8 cellular contexts compared by ENCODE assay signal in genomic region chr3:122609798-122610559, GRCh38. TPM values are rescaled to one million over a fixed set of nuclear protein-coding genes. Genes with fewer than 3 reads are reported as not detected.
DNase-seq lines count a peak whose midpoint lies in the region; ATAC-seq and TF ChIP-seq lines count a peak whose summit lies in the region.

No MANE protein-coding gene starts in this region.

- CTCF ChIA-PET in CD8-positive, alpha-beta T cell (lab: Charles Lee): interaction anchor here (0.9 kb wide), 1 partner anchor 10 kb away, joined by 3 read pairs; no protein-coding TSS in a partner anchor
- CTCF ChIA-PET in activated CD4-positive, alpha-beta memory T cell treated with anti-CD3 and anti-CD28 coated beads for 36 hours (lab: Charles Lee): interaction anchor here (0.8 to 0.9 kb wide), 2 partner anchors 51 to 69 kb away, joined by 3 to 5 read pairs; no protein-coding TSS in a partner anchor

- TF ChIP-seq CTCF in CD8-positive, alpha-beta T cell (IDR thresholded peaks at IDR 0.05): no peak
- TF ChIP-seq CTCF in WERI-Rb-1 (IDR thresholded peaks at IDR 0.05; ENCODE audit: low read depth, low read length): no peak
- no peak for TF ChIP-seq CTCF in left ventricle myocardium inferior (IDR thresholded peaks at IDR 0.05; ENCODE audit: borderline replicate concordance)

- no peaks in the 10 kb centered on the region for H3K27me3 ChIP-seq in CD8-positive, alpha-beta T cell (ENCODE audit: insufficient read depth, low read length)
- H3K27me3 ChIP-seq in WERI-Rb-1 (ENCODE audit: insufficient read depth, low read depth, severe bottlenecking) (no peaks in the 10 kb centered on the region), left ventricle myocardium inferior (ENCODE audit: low read depth) (no peaks in the 10 kb centered on the region)

- no peaks in the 10 kb centered on the region for H3K9me3 Mint-ChIP-seq in CD8-positive, alpha-beta T cell
- H3K9me3 Mint-ChIP-seq in activated CD4-positive, alpha-beta memory T cell treated with anti-CD3 and anti-CD28 coated beads for 36 hours: peaks cover 10% of the 10 kb centered on the region

- H3K36me3 Mint-ChIP-seq in CD8-positive, alpha-beta T cell: peaks cover 65% of the 10 kb centered on the region
- peaks cover 30% of the 10 kb centered on the region for H3K36me3 Mint-ChIP-seq in activated CD4-positive, alpha-beta memory T cell treated with anti-CD3 and anti-CD28 coated beads for 36 hours

- peak overlapping the region; percentile 17 for H3K4me3 Mint-ChIP-seq in CD8-positive, alpha-beta T cell
- peak overlapping the region; percentile 17 for H3K4me3 Mint-ChIP-seq in activated CD4-positive, alpha-beta memory T cell treated with anti-CD3 and anti-CD28 coated beads for 36 hours

- no peaks in the 10 kb centered on the region for H3K27me3 Mint-ChIP-seq in CD8-positive, alpha-beta T cell (ENCODE audit: low read depth)
- no peaks in the 10 kb centered on the region for H3K27me3 Mint-ChIP-seq in activated CD4-positive, alpha-beta memory T cell treated with anti-CD3 and anti-CD28 coated beads for 36 hours

- peak; percentile 49 for ATAC-seq in CD8-positive, alpha-beta T cell
- ATAC-seq in GM19438 (IDR thresholded peaks at IDR 0.05; ENCODE audit: low read depth, unreplicated experiment) (peak; percentile 86), HG03354 (IDR thresholded peaks at IDR 0.05; ENCODE audit: poor library complexity, severe bottlenecking, unreplicated experiment) (peak; percentile 97)

- no peaks in the 10 kb centered on the region for H3K4me1 ChIP-seq in CD8-positive, alpha-beta T cell (ENCODE audit: insufficient read depth, low read length)
- no peaks in the 10 kb centered on the region for H3K4me1 ChIP-seq in left ventricle myocardium inferior

- H3K9me3 ChIP-seq in CD8-positive, alpha-beta T cell (ENCODE audit: low read length): no peaks in the 10 kb centered on the region
- H3K9me3 ChIP-seq in WERI-Rb-1 (ENCODE audit: severe bottlenecking) (no peaks in the 10 kb centered on the region), left ventricle myocardium inferior (replicated peaks) (no peaks in the 10 kb centered on the region)

- POLR2A ChIA-PET in CD8-positive, alpha-beta T cell (lab: Charles Lee): interaction anchor here (1.2 kb wide), 1 partner anchor 17 kb away, joined by 3 read pairs; no protein-coding TSS in a partner anchor
- POLR2A ChIA-PET in activated CD4-positive, alpha-beta memory T cell treated with anti-CD3 and anti-CD28 coated beads for 36 hours (lab: Charles Lee): interaction anchor here (0.8 to 1.3 kb wide), 7 partner anchors 23 to 59 kb away, joined by 3 to 9 read pairs (median 3); partner anchors contain the start of genes DTX3L, PARP15 and PARP9

- H3K27ac ChIP-seq in CD8-positive, alpha-beta T cell (ENCODE audit: low read depth, low read length): no peak overlapping the region
- H3K27ac ChIP-seq in WERI-Rb-1 (no peak overlapping the region), left ventricle myocardium inferior (replicated peaks) (no peak overlapping the region)

- H3K27ac Mint-ChIP-seq in CD8-positive, alpha-beta T cell: peak overlapping the region; percentile 74
- H3K27ac Mint-ChIP-seq in activated CD4-positive, alpha-beta memory T cell treated with anti-CD3 and anti-CD28 coated beads for 36 hours: peak overlapping the region; percentile 87

- H3K4me3 ChIP-seq in CD8-positive, alpha-beta T cell (ENCODE audit: low read depth, low read length): no peak overlapping the region
- H3K4me3 ChIP-seq in WERI-Rb-1 (ENCODE audit: low read depth, low read length): no peak overlapping the region
- H3K4me3 ChIP-seq in left ventricle myocardium inferior: no peak overlapping the region

- no peak for DNase-seq in CD8-positive, alpha-beta T cell
- peak; percentile 37 for DNase-seq in activated CD4-positive, alpha-beta memory T cell treated with anti-CD3 and anti-CD28 coated beads for 36 hours
- DNase-seq in myocyte (ENCODE audit: low read depth) (peak; percentile 63), OCI-M2 (lab: John Stamatoyannopoulos, UW; ENCODE audit: unreplicated experiment) (no peak), WERI-Rb-1 (no peak), left ventricle myocardium inferior (no peak)

- peaks cover 6% of the 10 kb centered on the region for H3K4me1 Mint-ChIP-seq in CD8-positive, alpha-beta T cell (ENCODE audit: low read depth)
- H3K4me1 Mint-ChIP-seq in activated CD4-positive, alpha-beta memory T cell treated with anti-CD3 and anti-CD28 coated beads for 36 hours (ENCODE audit: low read depth): peaks cover 21% of the 10 kb centered on the region

- peaks cover 19% of the 10 kb centered on the region for H3K36me3 ChIP-seq in CD8-positive, alpha-beta T cell (ENCODE audit: insufficient read depth, low read length)
- H3K36me3 ChIP-seq in WERI-Rb-1 (no peaks in the 10 kb centered on the region), left ventricle myocardium inferior (no peaks in the 10 kb centered on the region)

- intact Hi-C loops in CD8-positive, alpha-beta T cell (cut with DNase I, micrococcal nuclease): loop anchor here in 1 of 2 experiments (5.0 kb wide), 1 partner anchor 38 kb away; no protein-coding TSS in a partner anchor
- intact Hi-C loops in activated CD4-positive, alpha-beta memory T cell treated with anti-CD3 and anti-CD28 coated beads for 36 hours (cut with micrococcal nuclease): loop anchor here (1.0 kb wide), 8 partner anchors 23 to 127 kb away; partner anchors contain the start of genes DTX3L and PARP9
- intact Hi-C loops in left ventricle myocardium inferior (cut with micrococcal nuclease): no loop called here

RNA-seq across cellular contexts. Expression of gene PARP15, which starts 32.5 kb away (rescaled TPM):
- 10 to 100 TPM; 43.5 to 43.8 TPM for total RNA-seq in CD8-positive, alpha-beta T cell
- 10 to 100 TPM in 1 of 2 experiments, 1 to 10 TPM in 1; 9.1 to 11.0 TPM for total RNA-seq in activated CD4-positive, alpha-beta memory T cell treated with anti-CD3 and anti-CD28 coated beads for 36 hours
- total RNA-seq in myocyte (0.08 TPM in 1 of 2 replicates, not detected in the other), left ventricle myocardium inferior (0.80 TPM)
- not detected for polyA plus RNA-seq in myocyte (2012)

RNA-seq across cellular contexts. Expression of gene DTX3L, which starts 45.8 kb away (rescaled TPM):
- 10 to 100 TPM; 14.1 to 14.3 TPM for total RNA-seq in CD8-positive, alpha-beta T cell
- total RNA-seq in activated CD4-positive, alpha-beta memory T cell treated with anti-CD3 and anti-CD28 coated beads for 36 hours: 10 to 100 TPM; 39.6 to 40.8 TPM
- 17.3 and 19.6 TPM in 2 replicates for total RNA-seq in myocyte
- polyA plus RNA-seq in myocyte (2012): 4.0 TPM
- 13.6 TPM for total RNA-seq in left ventricle myocardium inferior

RNA-seq across cellular contexts. Expression of gene PARP9, which starts 45.9 kb away (rescaled TPM):
- 10 to 100 TPM; 12.0 to 12.1 TPM for total RNA-seq in CD8-positive, alpha-beta T cell
- 10 to 100 TPM; 38.1 to 38.4 TPM for total RNA-seq in activated CD4-positive, alpha-beta memory T cell treated with anti-CD3 and anti-CD28 coated beads for 36 hours
- total RNA-seq in myocyte: 20.3 and 28.6 TPM in 2 replicates
- polyA plus RNA-seq in myocyte (2012): 9.3 TPM
- total RNA-seq in left ventricle myocardium inferior: 12.6 TPM

Comparison
In these comparisons a context has a peak if more than half of its experiments do, and no peak if none do; other contexts are left out.
1. DNase-seq: peak in activated CD4-positive, alpha-beta memory T cell treated with anti-CD3 and anti-CD28 coated beads for 36 hours (single experiment) and myocyte (single experiment); none in CD8-positive, alpha-beta T cell (0 of 7), OCI-M2 (single experiment), WERI-Rb-1 (single experiment) and left ventricle myocardium inferior (single experiment).
2. Peak in every context shown above with its lines, with median percentiles within 50 percentile points of each other: ATAC-seq.